ENCODE assay signal across 7 cellular contexts in genomic region chr18:56650944-56651770, GRCh38. TPM values are rescaled to one million over a fixed set of nuclear protein-coding genes. Genes with fewer than 3 reads are reported as not detected.
DNase-seq lines count a peak whose midpoint lies in the region; ATAC-seq and TF ChIP-seq lines count a peak whose summit lies in the region.

Gene WDR7, plus strand, starts transcription at chr18:56651359. Its CDS starts 21,157 bp downstream, at chr18:56672516.

- peaks cover 36% of the 10 kb centered on the region for H3K79me2 ChIP-seq in hepatocyte

- peak within 1 kb of the TSS; percentile 62 for H3K27ac ChIP-seq in hepatocyte

- no peaks in the 10 kb centered on the region for H3K9me2 ChIP-seq in hepatocyte (replicated peaks; ENCODE audit: insufficient read depth)

- DNase-seq in NCI-H2081 (lab: John Stamatoyannopoulos, UW) (peak; percentile 88 to 96), T1000 (lab: John Stamatoyannopoulos, UW) (peak; percentile 85), astrocyte of the spinal cord (ENCODE audit: low read depth, low spot score) (peak; percentile 99), hepatocyte (ENCODE audit: low spot score) (peak; percentile 98), renal cortical epithelial cell (ENCODE audit: low read depth) (peak; percentile 97)

- no peaks in the 10 kb centered on the region for H3K27me3 ChIP-seq in hepatocyte

- H3K4me2 ChIP-seq in hepatocyte = peak within 1 kb of the TSS; percentile 88

- ATAC-seq in GM18508 (IDR thresholded peaks at IDR 0.05; ENCODE audit: insufficient read depth, unreplicated experiment) (peak; percentile 93), HG03025 (IDR thresholded peaks at IDR 0.05; ENCODE audit: low FRiP score, unreplicated experiment) (peak; percentile 96)

- WGBS in hepatocyte (ENCODE audit: low lambda C conversion rate, missing lambda C conversion rate) = under 1% methylated on average over 47 of the region's 47 CpGs

- peak within 1 kb of the TSS; percentile 90 for H3K4me3 ChIP-seq in astrocyte of the spinal cord (ENCODE audit: low read depth, low read length)
- H3K4me3 ChIP-seq in hepatocyte = peak within 1 kb of the TSS; percentile 51

- no peaks in the 10 kb centered on the region for H3K9me3 ChIP-seq in hepatocyte (ENCODE audit: low read depth)

- H2AFZ ChIP-seq in hepatocyte = peak within 1 kb of the TSS; percentile 92

- peak; percentile 0 for TF ChIP-seq CTCF in astrocyte of the spinal cord (IDR thresholded peaks at IDR 0.05; ENCODE audit: low read depth, low read length)
- TF ChIP-seq CTCF in hepatocyte (IDR thresholded peaks at IDR 0.05; ENCODE audit: poor library complexity) = no peak

- no peaks in the 10 kb centered on the region for H3K36me3 ChIP-seq in hepatocyte (replicated peaks; ENCODE audit: insufficient read depth, low read depth)

- H3K4me1 ChIP-seq in hepatocyte (ENCODE audit: insufficient read depth) = no peaks in the 10 kb centered on the region

- in situ Hi-C loops in astrocyte of the spinal cord (cut with HindIII; ENCODE audit: low sequenced_read_pairs) = no loop called here

- H4K20me1 ChIP-seq in hepatocyte (ENCODE audit: insufficient read depth, poor library complexity, severe bottlenecking) = no peaks in the 10 kb centered on the region

RNA-seq across cellular contexts. Expression of gene WDR7, which starts in this region (rescaled TPM):
- 14.0 and 19.0 TPM in 2 replicates for total RNA-seq in hepatocyte
- polyA plus RNA-seq in hepatocyte = 5.9 and 9.0 TPM in 2 replicates
- total RNA-seq in renal cortical epithelial cell = 9.2 and 21.5 TPM in 2 replicates

Comparison
In these comparisons a context has a peak if more than half of its experiments do, and no peak if none do; other contexts are left out.
1. Peak in every context shown above with its lines: DNase-seq, ATAC-seq, H3K4me3 ChIP-seq and H3K27ac ChIP-seq.